In the genomic region with DNA sequence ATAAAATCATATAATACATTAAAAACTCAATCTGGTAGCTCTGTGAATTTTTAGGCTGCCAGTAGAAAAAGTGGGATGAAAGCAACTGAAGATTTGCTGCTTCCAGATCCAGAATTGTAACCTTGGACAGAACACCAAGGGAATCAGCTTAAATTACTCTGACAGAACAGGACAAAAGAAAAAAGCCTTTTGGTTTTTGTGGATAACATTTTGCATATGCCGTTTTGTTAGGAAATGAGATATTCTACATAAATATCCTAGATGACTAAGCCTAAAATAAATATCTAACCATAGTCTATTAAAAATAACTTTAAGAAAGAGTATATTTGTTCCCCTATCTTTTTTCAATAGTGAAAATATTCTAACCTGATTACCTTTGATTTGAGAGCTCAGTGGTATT, we compare ENCODE assay signal across 24 cellular contexts.
"Had no signal": no experiment of that assay in that cellular context is flagged by ENCODE, and none has a peak within 500 bp of the region (broad histone marks: within the 10 kb centered on the region; RNA-seq: fewer than 3 reads in every experiment).

No MANE protein-coding gene starts in this region.

- H3K36me3 ChIP-seq: MG63, Peyer's patch, SJSA1 had no signal

- H2AFZ ChIP-seq: PC-9 had no signal

- FAIRE-seq: HTR-8/SVneo had no signal

- H3K27ac ChIP-seq: HL-60, PC-9, Peyer's patch, SJSA1, SK-N-MC had no signal

- ATAC-seq: Right ventricle myocardium inferior had no signal

- DNase-seq: KBM-7, MG63, NCI-H1092, NCI-H1105 treated with DMSO at 0.1 percent for 48 hours, NCI-H1417 treated with DMSO at 0.1 percent for 48 hours, NCI-H146, NCI-H1694 treated with DMSO at 0.1 percent for 48 hours, NCI-H1930, NCI-H2081, NCI-H2107, NCI-H226, NCI-H446, NCI-H510A, NCI-H524 treated with DMSO at 0.1 percent for 48 hours, NCI-H69, NCI-H774, PC-9, Peyer's patch, SHP77 treated with DMSO at 0.1 percent for 48 hours had no signal

- H3K9me3 ChIP-seq: MG63, Peyer's patch, SJSA1 had no signal

- H3K4me3 ChIP-seq: MG63, PC-9, Peyer's patch, SJSA1, SK-N-MC had no signal

- H3K27me3 ChIP-seq: MG63, Peyer's patch had no signal

- H3K4me1 ChIP-seq: Peyer's patch, SJSA1 had no signal

- H3K4me2 ChIP-seq: PC-9 had no signal
